Comparison of ENCODE assay signal across 20 cellular contexts in the genomic region with DNA sequence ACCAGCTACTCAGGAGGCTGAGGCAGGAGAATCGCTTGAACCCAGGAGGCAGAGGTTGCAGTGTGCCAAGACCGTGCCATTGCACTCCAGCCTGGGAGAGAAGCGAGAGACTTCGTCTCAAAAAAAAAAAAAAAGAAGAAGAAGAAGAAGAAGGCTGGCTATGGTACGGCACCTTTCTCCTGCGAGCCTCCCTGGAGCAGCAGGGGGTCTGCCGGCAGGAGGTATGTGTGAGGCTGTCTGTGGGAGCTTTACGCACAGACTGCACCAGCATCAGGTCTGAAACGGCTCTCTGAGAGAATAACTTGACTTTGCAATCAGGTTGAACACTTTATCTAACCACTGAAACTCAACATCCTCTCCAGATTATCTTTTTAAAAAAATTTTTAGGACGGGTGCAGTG. TPM values are rescaled to one million over a fixed set of nuclear protein-coding genes. Genes with fewer than 3 reads are reported as not detected.
A peak's percentile ranks its signal among the peaks of the same experiment; 100 is the strongest.
DNase-seq lines count a peak whose midpoint lies in the region; ATAC-seq and TF ChIP-seq lines count a peak whose summit lies in the region.
"Had no signal": no experiment of that assay in that cellular context is flagged by ENCODE, and none has a peak within 500 bp of the region (broad histone marks: within the 10 kb centered on the region; RNA-seq: fewer than 3 reads in every experiment).

No MANE protein-coding gene starts in this region.

- H3K9me3 ChIP-seq in RWPE2 (ENCODE audit: severe bottlenecking) (no peaks in the 10 kb centered on the region), sigmoid colon (no peaks in the 10 kb centered on the region)
- H3K9me3 ChIP-seq: BLaER1, Caco-2 had no signal

- WGBS in sigmoid colon, 2 donors = 92% methylated on average over 10 of the region's 10 CpGs

- peaks cover 39% of the 10 kb centered on the region for H3K4me1 ChIP-seq in RWPE2 (ENCODE audit: insufficient read depth, poor library complexity, severe bottlenecking)
- no peaks in the 10 kb centered on the region for H3K4me1 ChIP-seq in sigmoid colon
- H3K4me1 ChIP-seq: Caco-2 had no signal

- H3K27me3 ChIP-seq in RWPE2 (ENCODE audit: insufficient read depth, poor library complexity, severe bottlenecking) = no peaks in the 10 kb centered on the region
- H3K27me3 ChIP-seq in sigmoid colon = no peaks in the 10 kb centered on the region
- H3K27me3 ChIP-seq: BLaER1 had no signal

- intact Hi-C loops in sigmoid colon (cut with DNase I) = no loop called here

- no peak for TF ChIP-seq POLR2A in sigmoid colon (IDR thresholded peaks at IDR 0.05)

- ATAC-seq in RWPE2 (ENCODE audit: low read depth) (no peak), GM19351 (IDR thresholded peaks at IDR 0.05; ENCODE audit: unreplicated experiment) (no peak), HG02981 (IDR thresholded peaks at IDR 0.05; ENCODE audit: unreplicated experiment) (no peak), HG03108 (IDR thresholded peaks at IDR 0.05; ENCODE audit: unreplicated experiment) (no peak)
- ATAC-seq: CD8-positive, alpha-beta T cell; GM12878 had no signal

- TF ChIP-seq CTCF in RWPE2 (IDR thresholded peaks at IDR 0.05; ENCODE audit: poor library complexity, severe bottlenecking) (no peak), choroid plexus epithelial cell (conservative IDR thresholded peaks at IDR 0.05; ENCODE audit: low read depth, low read length) (no peak), sigmoid colon (IDR thresholded peaks at IDR 0.05) (no peak)

- TF ChIP-seq EP300 in sigmoid colon (IDR thresholded peaks at IDR 0.05) = no peak

- H3K27ac ChIP-seq in RWPE2 (ENCODE audit: poor library complexity, severe bottlenecking) (peak overlapping the region; percentile 88), sigmoid colon (no peak overlapping the region)
- H3K27ac ChIP-seq: 22Rv1, BLaER1, C4-2B had no signal

- DNase-seq in G401 (ENCODE audit: low spot score) (peak; percentile 46), RWPE2 (ENCODE audit: low spot score) (no peak), choroid plexus epithelial cell (ENCODE audit: low read depth) (peak; percentile 39), sigmoid colon (peak; percentile 6)
- DNase-seq: Caco-2; CD4-positive, CD25-positive, alpha-beta regulatory T cell; CD8-positive, alpha-beta T cell; DMS153; DND-41; GDM1; GOT3; H7; HCEC 1CT had no signal

- H3K4me3 ChIP-seq in RWPE2 (ENCODE audit: severe bottlenecking) (no peak overlapping the region), choroid plexus epithelial cell (ENCODE audit: low read depth, low read length) (no peak overlapping the region), sigmoid colon (no peak overlapping the region)
- H3K4me3 ChIP-seq: BLaER1, GM12878 had no signal

- peaks cover 18% of the 10 kb centered on the region for H3K36me3 ChIP-seq in RWPE2 (ENCODE audit: low read depth)
- H3K36me3 ChIP-seq in sigmoid colon = peaks cover 0 to 4% (median 0%) of the 10 kb centered on the region in 4 donors

- in situ Hi-C loops in G401 (cut with HindIII; ENCODE audit: low sequenced_read_pairs) = loop anchor here (25.0 kb wide), 1 partner anchor 117 kb away; a partner anchor contains a TSS

RNA-seq across cellular contexts. Expression of a gene that starts 44.9 kb away (rescaled TPM):
- total RNA-seq in G401 (2014; rRNA removed; shearing (Covaris generic)) = 136 and 175 TPM in 2 replicates
- 10 to 100 TPM; 33.9 to 71.2 (median 36.4) TPM for total RNA-seq in sigmoid colon
- polyA plus RNA-seq in sigmoid colon = 100 to 1,000 TPM in 1 of 3 donors, 10 to 100 TPM in 2; 21.0 to 105 (median 28.9) TPM
